In genomic region chr1:205172729-205173366, GRCh38 we compare ENCODE assay signal across 1 cellular context.
A peak's percentile ranks its signal among the peaks of the same experiment; 100 is the strongest.
TF ChIP-seq lines count a peak whose summit lies in the region.

No MANE protein-coding gene starts in this region.

TF ChIP-seq in GM12878, 131 proteins besides CTCF, POLR2A, EP300 and RAD21:
- TF ChIP-seq ZBED1 (IDR thresholded peaks at IDR 0.05; ENCODE audit: borderline replicate concordance) (no peak), JUNB (IDR thresholded peaks at IDR 0.05) (peak; percentile 70; the same call in 1 of the 2 replicates)
TF ChIP-seq in GM12878: peak in this region for 1.
